In the genomic region with DNA sequence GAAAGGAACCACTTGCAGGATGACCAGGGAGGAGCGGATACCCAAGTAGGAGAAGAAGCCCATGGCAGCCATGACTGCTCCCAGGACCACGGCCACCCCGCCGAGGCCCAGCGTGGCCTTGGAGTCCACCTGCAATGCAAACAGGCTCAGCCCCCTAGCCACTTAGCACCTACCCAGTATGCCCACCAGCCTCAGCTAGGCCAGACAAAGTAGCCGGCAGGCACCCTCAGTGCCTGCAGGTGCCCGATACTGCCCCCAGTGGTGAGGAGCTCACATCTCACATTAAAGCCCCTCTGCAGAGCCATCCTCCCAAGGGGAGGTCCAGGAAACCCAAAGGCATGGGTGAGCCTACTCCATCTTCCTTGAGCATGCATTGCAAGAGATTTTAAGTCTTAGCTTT, we compare ENCODE assay signal across 8 cellular contexts. TPM values are rescaled to one million over a fixed set of nuclear protein-coding genes. Genes with fewer than 3 reads are reported as not detected.
A peak's percentile ranks its signal among the peaks of the same experiment; 100 is the strongest.
DNase-seq lines count a peak whose midpoint lies in the region; ATAC-seq, FAIRE-seq and TF ChIP-seq lines count a peak whose summit lies in the region.

No MANE protein-coding gene starts in this region.

- H3K4me1 ChIP-seq in K562 (replicated peaks in 1 of 2; ENCODE audit: control insufficient read depth in 2 of 2, insufficient read depth in 2 of 2, low read length in 2 of 2) (peaks cover 0 to 43% of the 10 kb centered on the region in 2 experiments; a peak in 2 of 5 replicates), upper lobe of right lung (no peaks in the 10 kb centered on the region)

- POLR2A ChIA-PET in K562 (lab: Yijun Ruan, JAX) = interaction anchor here (0.6 to 0.9 kb wide), 3 partner anchors 12 to 36 kb away, joined by 3 to 5 read pairs (median 3); no protein-coding TSS in a partner anchor

- TF ChIP-seq EP300 in K562 (IDR thresholded peaks at IDR 0.05; ENCODE audit: low read length) = no peak

- peak; percentile 82 for FAIRE-seq in K562 (lab: Jason Lieb, UNC)

- peak in 1 of 2 experiments; percentile 43; a peak in 2 of 4 replicates for TF ChIP-seq RAD21 in K562 (CRISPR knock-in tag; conservative IDR thresholded peaks at IDR 0.05 in 1 of 2, IDR thresholded peaks at IDR 0.05 in 1 of 2)

- no peaks in the 10 kb centered on the region for H3K9me1 ChIP-seq in K562 (ENCODE audit: control insufficient read depth, insufficient read depth, low read length)

- BruUV-seq in K562 (replicated peaks; lab: Mats Ljungman, UMichigan) = no TSS peak

- in situ Hi-C loops in K562 (cut with MboI) = no loop called here

- intact Hi-C loops in K562 (cut with micrococcal nuclease) (no loop called here), upper lobe of right lung (cut with DNase I) (no loop called here)

- H3K4me3 ChIP-seq in GM12865 (ENCODE audit: low read depth, low read length) (no peak overlapping the region), LNCaP clone FGC (ENCODE audit: low read depth, low read length) (no peak overlapping the region), K562 (no peak overlapping the region), upper lobe of right lung (no peak overlapping the region)

- ATAC-seq in K562 = peak; percentile 93
- ATAC-seq in upper lobe of right lung = peak; percentile 70
- no peak for ATAC-seq in GM19467 (IDR thresholded peaks at IDR 0.05; ENCODE audit: unreplicated experiment)

- H3K36me3 ChIP-seq in K562 (ENCODE audit: control insufficient read depth, insufficient read depth, low read length) (no peaks in the 10 kb centered on the region), upper lobe of right lung (no peaks in the 10 kb centered on the region)

- no peaks in the 10 kb centered on the region for H3K27me3 ChIP-seq in K562 (ENCODE audit: control insufficient read depth in 2 of 2, insufficient read depth in 2 of 2, low read length in 2 of 2)
- no peaks in the 10 kb centered on the region for H3K27me3 ChIP-seq in upper lobe of right lung

- H3K9ac ChIP-seq in K562 (ENCODE audit: insufficient read depth in 1 of 2, low read depth in 2 of 2, low read length in 2 of 2) = no peak overlapping the region

- no peak overlapping the region for H2AFZ ChIP-seq in K562 (ENCODE audit: low read depth, low read length)

- WGBS in K562 (ENCODE audit: insufficient coverage, low coverage, missing lambda C conversion rate) = 14% methylated on average over 7 of the region's 7 CpGs

- H3K27ac ChIP-seq in K562 (ENCODE audit: extremely low read depth, low read depth, low read length) (no peak overlapping the region), upper lobe of right lung (no peak overlapping the region)

- CTCF ChIA-PET in K562 (lab: Yijun Ruan, JAX; ENCODE audit: low intra/inter-chr PET ratio) = no interaction called here

- DNase-seq in 8988T (peak; percentile 81), GM12865 (ENCODE audit: low read depth) (peak; percentile 62), LNCaP clone FGC (ENCODE audit: low read depth) (no peak), T-helper 2 cell (peak in 3 of 5 experiments; percentile 10 to 55 (median 27)), K562 (ENCODE audit: extremely low read depth in 1 of 4, low spot score in 3 of 4) (peak; percentile 80 to 89 (median 87)), lung microvascular endothelial cell (ENCODE audit: low read depth in 2 of 2) (peak; percentile 41 to 48), upper lobe of right lung (no peak)

- no peaks in the 10 kb centered on the region for H4K20me1 ChIP-seq in K562 (replicated peaks; ENCODE audit: control insufficient read depth, insufficient read depth, low read length)

- no peak for TF ChIP-seq POLR2A in K562 (conservative IDR thresholded peaks at IDR 0.05)

- H3K4me2 ChIP-seq in K562 (ENCODE audit: insufficient read depth, low read length) = no peak overlapping the region

- H3K9me3 ChIP-seq in K562 (replicated peaks; ENCODE audit: control insufficient read depth, insufficient read depth, low read depth, low read length) = no peaks in the 10 kb centered on the region
- H3K9me3 ChIP-seq in upper lobe of right lung = no peaks in the 10 kb centered on the region

- no peaks in the 10 kb centered on the region for H3K79me2 ChIP-seq in K562 (ENCODE audit: control insufficient read depth, insufficient read depth, low read length)

- TF ChIP-seq CTCF in GM12865 (IDR thresholded peaks at IDR 0.05; ENCODE audit: insufficient read depth, low read depth, low read length, missing control alignments) (peak; percentile 85), LNCaP clone FGC (IDR thresholded peaks at IDR 0.05; ENCODE audit: control insufficient read depth, extremely low read depth, insufficient read depth) (peak; percentile 35), K562 (IDR thresholded peaks at IDR 0.05 in 2 of 3, conservative IDR thresholded peaks at IDR 0.05 in 1 of 3; ENCODE audit: insufficient read depth in 2 of 3, low read depth in 1 of 3, low read length in 3 of 3) (peak; percentile 77 to 89 (median 82)), upper lobe of right lung (IDR thresholded peaks at IDR 0.05) (peak; percentile 55)

RNA-seq across cellular contexts. Expression of gene NPC1L1, which starts 6.6 kb away (rescaled TPM):
- total RNA-seq in K562 (2011; cell fraction: chromatin; rRNA removed; ENCODE audit: low replicate concordance) = 0.26 and 0.81 TPM in 2 replicates
- 0.33 and 0.39 TPM in 2 replicates for total RNA-seq in K562 (2011; cell fraction: nucleolus; rRNA removed)
- total RNA-seq in K562 (2011; cell fraction: nucleoplasm; rRNA removed) = 0.15 and 0.37 TPM in 2 replicates
- total RNA-seq in K562 (2014; rRNA removed) = 0.18 TPM in 1 of 2 replicates, not detected in the other
- not detected in 2 replicates for total RNA-seq in K562 (2014; rRNA removed; fragmentation: Illumina TruSeq; extraction: Trizol)
- total RNA-seq in K562 (2015; rRNA removed; fragmentation: Illumina TruSeq; extraction: Trizol) = not detected in 2 replicates
- 0.02 and 0.07 TPM in 2 replicates for total RNA-seq in K562 (2021)
- 0.08 and 0.14 TPM in 2 replicates for polyA plus RNA-seq in K562 (2011; rRNA removed)
- polyA plus RNA-seq in K562 (2011; cell fraction: cytosol; rRNA removed) = 0.10 and 0.18 TPM in 2 replicates
- 0.74 and 1.1 TPM in 2 replicates for polyA plus RNA-seq in K562 (2011; cell fraction: nucleus; rRNA removed)
- polyA plus RNA-seq in K562 (2012) = 0.08 and 0.11 TPM in 2 replicates
- 0.01 and 0.06 TPM in 2 replicates for polyA plus RNA-seq in K562 (2014; fragmentation: Illumina TruSeq; extraction: Trizol)
- polyA plus RNA-seq in K562 (2014; fragmentation: Nextera tagmentation; extraction: Ambion mirVana) = not detected
- 0.07 TPM in 1 of 2 replicates, not detected in the other for polyA plus RNA-seq in K562 (2014; rRNA removed)
- 0.06 and 0.11 TPM in 2 replicates for polyA minus RNA-seq in K562 (2011; rRNA and poly(A)+ RNA removed)
- polyA minus RNA-seq in K562 (2011; cell fraction: cytosol; rRNA and poly(A)+ RNA removed) = not detected in 2 replicates
- 0.13 and 0.44 TPM in 2 replicates for polyA minus RNA-seq in K562 (2011; cell fraction: nucleus; rRNA and poly(A)+ RNA removed)
- total RNA-seq in lung microvascular endothelial cell = not detected in 2 replicates
- total RNA-seq in upper lobe of right lung = 0.17 TPM

RNA-seq across cellular contexts. Expression of gene DDX56, which starts 39.2 kb away (rescaled TPM):
- total RNA-seq in K562 (2011; cell fraction: chromatin; rRNA removed; ENCODE audit: low replicate concordance) = 104 and 320 TPM in 2 replicates
- total RNA-seq in K562 (2011; cell fraction: nucleolus; rRNA removed) = 229 and 246 TPM in 2 replicates
- total RNA-seq in K562 (2011; cell fraction: nucleoplasm; rRNA removed) = 121 and 141 TPM in 2 replicates
- total RNA-seq in K562 (2014; rRNA removed) = 102 and 133 TPM in 2 replicates
- 91.2 and 103 TPM in 2 replicates for total RNA-seq in K562 (2014; rRNA removed; fragmentation: Illumina TruSeq; extraction: Trizol)
- total RNA-seq in K562 (2015; rRNA removed; fragmentation: Illumina TruSeq; extraction: Trizol) = 89.1 and 90.8 TPM in 2 replicates
- total RNA-seq in K562 (2021) = 145 and 155 TPM in 2 replicates
- 110 and 120 TPM in 2 replicates for polyA plus RNA-seq in K562 (2011; rRNA removed)
- polyA plus RNA-seq in K562 (2011; cell fraction: cytosol; rRNA removed) = 100 and 136 TPM in 2 replicates
- 265 and 309 TPM in 2 replicates for polyA plus RNA-seq in K562 (2011; cell fraction: nucleus; rRNA removed)
- polyA plus RNA-seq in K562 (2012) = 122 and 135 TPM in 2 replicates
- 114 and 133 TPM in 2 replicates for polyA plus RNA-seq in K562 (2014; fragmentation: Illumina TruSeq; extraction: Trizol)
- polyA plus RNA-seq in K562 (2014; fragmentation: Nextera tagmentation; extraction: Ambion mirVana) = 10 to 100 TPM; 33.0 to 45.2 TPM
- 96.7 and 109 TPM in 2 replicates for polyA plus RNA-seq in K562 (2014; rRNA removed)
- polyA minus RNA-seq in K562 (2011; rRNA and poly(A)+ RNA removed) = 74.9 and 101 TPM in 2 replicates
- polyA minus RNA-seq in K562 (2011; cell fraction: cytosol; rRNA and poly(A)+ RNA removed) = 38.9 and 72.1 TPM in 2 replicates
- polyA minus RNA-seq in K562 (2011; cell fraction: nucleus; rRNA and poly(A)+ RNA removed) = 84.7 and 97.7 TPM in 2 replicates
- total RNA-seq in lung microvascular endothelial cell = 37.0 and 40.7 TPM in 2 replicates
- 53.5 TPM for total RNA-seq in upper lobe of right lung

RNA-seq across cellular contexts. Expression of gene NUDCD3, which starts 44.0 kb away (rescaled TPM):
- 63.6 and 73.8 TPM in 2 replicates for total RNA-seq in K562 (2011; cell fraction: chromatin; rRNA removed; ENCODE audit: low replicate concordance)
- 37.4 and 47.0 TPM in 2 replicates for total RNA-seq in K562 (2011; cell fraction: nucleolus; rRNA removed)
- total RNA-seq in K562 (2011; cell fraction: nucleoplasm; rRNA removed) = 50.4 and 63.1 TPM in 2 replicates
- total RNA-seq in K562 (2014; rRNA removed) = 38.9 and 44.2 TPM in 2 replicates
- 34.1 and 34.5 TPM in 2 replicates for total RNA-seq in K562 (2014; rRNA removed; fragmentation: Illumina TruSeq; extraction: Trizol)
- 32.2 and 36.5 TPM in 2 replicates for total RNA-seq in K562 (2015; rRNA removed; fragmentation: Illumina TruSeq; extraction: Trizol)
- 64.2 and 67.5 TPM in 2 replicates for total RNA-seq in K562 (2021)
- 44.1 and 48.8 TPM in 2 replicates for polyA plus RNA-seq in K562 (2011; rRNA removed)
- 31.6 and 43.3 TPM in 2 replicates for polyA plus RNA-seq in K562 (2011; cell fraction: cytosol; rRNA removed)
- polyA plus RNA-seq in K562 (2011; cell fraction: nucleus; rRNA removed) = 40.4 and 53.9 TPM in 2 replicates
- 43.7 and 44.4 TPM in 2 replicates for polyA plus RNA-seq in K562 (2012)
- 36.6 and 42.6 TPM in 2 replicates for polyA plus RNA-seq in K562 (2014; fragmentation: Illumina TruSeq; extraction: Trizol)
- 10 to 100 TPM; 24.8 to 51.1 TPM for polyA plus RNA-seq in K562 (2014; fragmentation: Nextera tagmentation; extraction: Ambion mirVana)
- polyA plus RNA-seq in K562 (2014; rRNA removed) = 33.2 and 37.9 TPM in 2 replicates
- polyA minus RNA-seq in K562 (2011; rRNA and poly(A)+ RNA removed) = 87.8 and 95.8 TPM in 2 replicates
- 34.4 and 44.3 TPM in 2 replicates for polyA minus RNA-seq in K562 (2011; cell fraction: cytosol; rRNA and poly(A)+ RNA removed)
- 27.1 and 34.5 TPM in 2 replicates for polyA minus RNA-seq in K562 (2011; cell fraction: nucleus; rRNA and poly(A)+ RNA removed)
- total RNA-seq in lung microvascular endothelial cell = 44.5 and 55.6 TPM in 2 replicates
- 91.0 TPM for total RNA-seq in upper lobe of right lung

RNA-seq across cellular contexts. Expression of gene TMED4, which starts 47.5 kb away (rescaled TPM):
- total RNA-seq in K562 (2011; cell fraction: chromatin; rRNA removed; ENCODE audit: low replicate concordance) = 87.6 and 130 TPM in 2 replicates
- 122 and 140 TPM in 2 replicates for total RNA-seq in K562 (2011; cell fraction: nucleolus; rRNA removed)
- total RNA-seq in K562 (2011; cell fraction: nucleoplasm; rRNA removed) = 150 and 206 TPM in 2 replicates
- total RNA-seq in K562 (2014; rRNA removed) = 40.0 and 53.8 TPM in 2 replicates
- total RNA-seq in K562 (2014; rRNA removed; fragmentation: Illumina TruSeq; extraction: Trizol) = 40.6 and 42.1 TPM in 2 replicates
- total RNA-seq in K562 (2015; rRNA removed; fragmentation: Illumina TruSeq; extraction: Trizol) = 43.8 and 44.3 TPM in 2 replicates
- 44.5 and 44.6 TPM in 2 replicates for total RNA-seq in K562 (2021)
- polyA plus RNA-seq in K562 (2011; rRNA removed) = 64.0 and 75.5 TPM in 2 replicates
- 83.9 and 104 TPM in 2 replicates for polyA plus RNA-seq in K562 (2011; cell fraction: cytosol; rRNA removed)
- 84.1 and 90.2 TPM in 2 replicates for polyA plus RNA-seq in K562 (2011; cell fraction: nucleus; rRNA removed)
- 39.4 and 67.4 TPM in 2 replicates for polyA plus RNA-seq in K562 (2012)
- polyA plus RNA-seq in K562 (2014; fragmentation: Illumina TruSeq; extraction: Trizol) = 40.5 and 44.2 TPM in 2 replicates
- polyA plus RNA-seq in K562 (2014; fragmentation: Nextera tagmentation; extraction: Ambion mirVana) = 10 to 100 TPM; 20.3 to 23.1 TPM
- 55.3 and 56.4 TPM in 2 replicates for polyA plus RNA-seq in K562 (2014; rRNA removed)
- 49.9 and 50.1 TPM in 2 replicates for polyA minus RNA-seq in K562 (2011; rRNA and poly(A)+ RNA removed)
- polyA minus RNA-seq in K562 (2011; cell fraction: cytosol; rRNA and poly(A)+ RNA removed) = 32.8 and 44.1 TPM in 2 replicates
- polyA minus RNA-seq in K562 (2011; cell fraction: nucleus; rRNA and poly(A)+ RNA removed) = 32.0 and 44.2 TPM in 2 replicates
- total RNA-seq in lung microvascular endothelial cell = 50.6 and 77.8 TPM in 2 replicates
- total RNA-seq in upper lobe of right lung = 78.3 TPM

Comparison
In these comparisons a context has a peak if more than half of its experiments do, and no peak if none do; other contexts are left out.
1. DNase-seq: peak in 8988T (single experiment), GM12865 (single experiment), T-helper 2 cell (3 of 5), K562 (4 of 4) and lung microvascular endothelial cell (2 of 2); none in LNCaP clone FGC (single experiment) and upper lobe of right lung (single experiment).
2. CTCF ChIP-seq: peak in every context shown above with its lines; median percentile 85 in GM12865; 82 in K562; 55 in upper lobe of right lung; 35 in LNCaP clone FGC.